ENCODE assay signal across 10 cellular contexts in genomic region chr5:1785062-1785461, GRCh38.
"Had no signal": no experiment of that assay in that cellular context is flagged by ENCODE, and none has a peak within 500 bp of the region (broad histone marks: within the 10 kb centered on the region; RNA-seq: fewer than 3 reads in every experiment).

No MANE protein-coding gene starts in this region.

- H3K27ac ChIP-seq: left lung, psoas muscle, upper lobe of left lung had no signal

- DNase-seq: activated CD4-positive, alpha-beta T cell treated with anti-CD3 and anti-CD28 coated beads for 48 hours; activated CD8-positive, alpha-beta memory T cell treated with anti-CD3 and anti-CD28 coated beads for 24 hours; activated T-cell treated with anti-CD3 and anti-CD28 coated beads for 4 hours; occipital lobe; stimulated activated CD4-positive, alpha-beta T cell treated with anti-CD3 and anti-CD28 coated beads, Interleukin-4, amount 100 ng/mL, for 1 hour; stimulated activated CD8-positive, alpha-beta memory T cell treated with anti-CD3 and anti-CD28 coated beads, Interleukin-4, amount 100 ng/mL, for 48 hours; upper lobe of left lung had no signal

- H3K27me3 ChIP-seq: upper lobe of left lung had no signal

- H3K4me3 ChIP-seq: left lung, psoas muscle, upper lobe of left lung had no signal

- H3K4me1 ChIP-seq: left lung, psoas muscle, upper lobe of left lung had no signal

- H3K36me3 ChIP-seq: left lung, upper lobe of left lung had no signal

- H3K9me3 ChIP-seq: left lung, psoas muscle, upper lobe of left lung had no signal

- ATAC-seq: left lung, psoas muscle, WTC11 had no signal
